Comparison of ENCODE assay signal across 19 cellular contexts in genomic region chr2:113357071-113357470, GRCh38.
"Had no signal": no experiment of that assay in that cellular context is flagged by ENCODE, and none has a peak within 500 bp of the region (broad histone marks: within the 10 kb centered on the region; RNA-seq: fewer than 3 reads in every experiment).

No MANE protein-coding gene starts in this region.

- H3K4me3 Mint-ChIP-seq: activated B cell treated with CpG ODN at 0.5 μM for 24 hours; activated naive CD4-positive, alpha-beta T cell treated with anti-CD3 and anti-CD28 coated beads, Interleukin-2, amount 10 ng/mL, durations not matched to agents 7 days and 5 days; activated T-cell treated with anti-CD3 and anti-CD28 coated beads, Interleukin-2, amount 50 U/mL, for 4 hours; brain; naive B cell; T-helper 17 cell had no signal

- H3K36me3 Mint-ChIP-seq: activated naive CD4-positive, alpha-beta T cell treated with anti-CD3 and anti-CD28 coated beads, Interleukin-2, amount 10 ng/mL, durations not matched to agents 7 days and 5 days; brain; naive B cell had no signal

- H3K4me1 ChIP-seq: heart right ventricle, upper lobe of right lung had no signal

- DNase-seq: activated B cell treated with CpG ODN at 0.5 μM for 24 hours; activated effector memory CD4-positive, alpha-beta T cell treated with Interleukin-2 at 50 U/mL for 16 hours; activated naive CD4-positive, alpha-beta T cell treated with anti-CD3 and anti-CD28 coated beads, Interleukin-2, amount 10 ng/mL, durations not matched to agents 7 days and 5 days; activated T-cell treated with anti-CD3 and anti-CD28 coated beads, Interleukin-2, amount 50 U/mL, for 4 hours; aorta; heart right ventricle; left colon; mesenchymal stem cell; naive B cell; small intestine; stimulated activated CD8-positive, alpha-beta memory T cell treated with anti-CD3 and anti-CD28 coated beads, Interleukin-4, amount 100 ng/mL, for 48 hours; stimulated activated naive CD4-positive, alpha-beta T cell; SW 1271; T-helper 17 cell; upper lobe of right lung had no signal

- H3K27ac ChIP-seq: epithelial cell of prostate, heart right ventricle, SK-N-MC, upper lobe of right lung had no signal

- H3K9me3 ChIP-seq: heart right ventricle, upper lobe of right lung had no signal

- H3K27ac Mint-ChIP-seq: activated B cell treated with CpG ODN at 0.5 μM for 24 hours; activated naive CD4-positive, alpha-beta T cell treated with anti-CD3 and anti-CD28 coated beads, Interleukin-2, amount 10 ng/mL, durations not matched to agents 7 days and 5 days; naive B cell; T-helper 17 cell had no signal

- ATAC-seq: heart right ventricle, left colon, sciatic nerve, T-helper 17 cell had no signal

- H3K4me3 ChIP-seq: heart right ventricle, SK-N-MC, upper lobe of right lung had no signal

- H3K9me3 Mint-ChIP-seq: activated B cell treated with CpG ODN at 0.5 μM for 24 hours; activated naive CD4-positive, alpha-beta T cell treated with anti-CD3 and anti-CD28 coated beads, Interleukin-2, amount 10 ng/mL, durations not matched to agents 7 days and 5 days; activated T-cell treated with anti-CD3 and anti-CD28 coated beads, Interleukin-2, amount 50 U/mL, for 4 hours had no signal

- H3K36me3 ChIP-seq: heart right ventricle, upper lobe of right lung had no signal

- H3K4me1 Mint-ChIP-seq: naive B cell had no signal

- H3K27me3 ChIP-seq: upper lobe of right lung had no signal
